Comparison of ENCODE assay signal across 8 cellular contexts in the genomic region with DNA sequence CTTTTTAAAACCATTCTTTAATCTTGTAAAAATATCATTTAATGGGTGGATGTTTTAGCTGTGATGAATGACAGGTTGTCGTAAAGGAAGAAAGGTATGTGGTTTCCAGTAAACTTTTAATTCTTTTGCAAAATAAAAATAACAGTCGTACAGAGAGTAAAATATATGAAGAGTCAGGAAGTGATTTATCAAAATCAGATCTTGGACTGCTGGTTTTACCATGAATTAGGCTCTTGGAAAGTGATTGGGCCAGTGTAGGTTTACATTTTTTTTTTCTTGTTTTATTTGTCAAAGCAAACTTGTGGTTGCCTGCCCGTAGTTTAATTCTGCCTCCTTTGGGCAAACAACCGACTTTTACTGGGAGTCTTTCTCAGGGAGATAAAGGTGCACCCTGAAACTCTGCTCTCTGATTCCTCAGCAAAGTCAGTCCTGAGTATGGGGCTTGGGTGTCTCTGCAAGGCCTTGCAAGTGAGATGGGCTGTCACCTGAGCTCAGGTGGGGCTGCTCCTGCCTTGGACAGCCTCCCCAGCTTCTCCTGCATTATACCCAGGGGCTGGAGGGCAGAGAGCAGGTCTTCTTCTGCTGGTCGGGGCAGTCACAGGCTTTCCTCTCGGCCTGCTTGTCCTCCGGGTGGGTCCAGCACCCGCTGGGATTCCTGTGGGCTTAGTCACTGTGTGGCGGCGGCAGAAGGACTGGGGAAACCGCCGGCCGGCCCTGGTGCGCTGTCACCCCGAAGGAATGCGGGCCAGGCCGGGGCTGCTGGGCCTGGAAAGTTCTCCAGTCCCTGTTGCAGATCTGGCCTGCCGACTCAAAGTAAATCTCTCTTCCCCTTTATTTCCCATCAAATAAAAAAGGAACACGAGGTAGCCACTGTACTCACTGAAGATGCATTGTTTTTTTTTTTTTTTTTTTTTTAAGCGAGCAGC.
A peak's percentile ranks its signal among the peaks of the same experiment; 100 is the strongest.
DNase-seq lines count a peak whose midpoint lies in the region; ATAC-seq, FAIRE-seq and TF ChIP-seq lines count a peak whose summit lies in the region.

No MANE protein-coding gene starts in this region.

- intact Hi-C loops in HepG2 (cut with micrococcal nuclease; ENCODE audit: unreplicated experiment), result loop anchor here (5.0 kb wide), 1 partner anchor 75 kb away; no protein-coding TSS in a partner anchor

- in situ Hi-C loops in HepG2 (cut with HindIII; ENCODE audit: extremely low pct_ligation_motif_present, low pct_unique_long_range_greater_than_20kb), result no loop called here

- peaks cover 55% of the 10 kb centered on the region for H4K20me1 ChIP-seq in HepG2 (ENCODE audit: insufficient read depth, low read length)

- TF ChIP-seq POLR2A in HepG2 (IDR thresholded peaks at IDR 0.05; ENCODE audit: insufficient read depth in 1 of 2, low read depth in 2 of 2, low read length in 2 of 2) (no peak), tibial nerve (IDR thresholded peaks at IDR 0.05) (no peak)

- H3K4me3 ChIP-seq in HUES6 (ENCODE audit: low read depth, low read length) (peak overlapping the region; percentile 36), HepG2 (replicated peaks in 1 of 3; ENCODE audit: insufficient read depth in 1 of 3, low read depth in 2 of 3, low read length in 3 of 3) (peak overlapping the region in 2 of 3 experiments; percentile 29 to 44; a peak in 3 of 6 replicates), tibial nerve (no peak overlapping the region)

- H3K36me3 ChIP-seq in HUES6 (ENCODE audit: control insufficient read depth, insufficient read depth, low read length) (no peaks in the 10 kb centered on the region), HepG2 (replicated peaks in 1 of 2; ENCODE audit: control insufficient read depth in 1 of 2, insufficient read depth in 2 of 2, low read length in 2 of 2) (no peaks in the 10 kb centered on the region; a peak in 3 of 5 replicates), tibial nerve (no peaks in the 10 kb centered on the region)

- TF ChIP-seq EP300 in HepG2 (IDR thresholded peaks at IDR 0.05; ENCODE audit: low read depth in 2 of 2, low read length in 2 of 2), result peak in 1 of 2 experiments; percentile 45; a peak in 1 of 4 replicates
- peak; percentile 41 for TF ChIP-seq EP300 in HepG2 (CRISPR knock-in tag; IDR thresholded peaks at IDR 0.05; ENCODE audit: borderline replicate concordance)
- TF ChIP-seq EP300 in tibial nerve (IDR thresholded peaks at IDR 0.05), result peak; percentile 38 to 74

- H3K4me1 ChIP-seq in HUES6 (ENCODE audit: control insufficient read depth, insufficient read depth, low read length) (peaks cover 62% of the 10 kb centered on the region), HepG2 (ENCODE audit: insufficient read depth, low read length) (peaks cover 98% of the 10 kb centered on the region), tibial nerve (peaks cover 5 to 87% (median 38%) of the 10 kb centered on the region in 4 donors)

- TSS peak; percentile 66 for BruUV-seq in HepG2 (replicated peaks; lab: Mats Ljungman, UMichigan)

- POLR2A ChIA-PET in HepG2 (lab: Yijun Ruan, JAX), result interaction anchor here (0.7 to 0.9 kb wide), 2 partner anchors 11 to 33 kb away, joined by 3 read pairs; no protein-coding TSS in a partner anchor

- H2AFZ ChIP-seq in HepG2 (ENCODE audit: low read length), result no peak overlapping the region

- H3K27me3 ChIP-seq in HUES6 (ENCODE audit: control insufficient read depth, insufficient read depth, low read length) (no peaks in the 10 kb centered on the region), HepG2 (ENCODE audit: control insufficient read depth in 1 of 2, insufficient read depth in 2 of 2, low read length in 2 of 2) (no peaks in the 10 kb centered on the region), tibial nerve (no peaks in the 10 kb centered on the region)

- H3K27ac ChIP-seq in HUES6 (ENCODE audit: low read depth, low read length), result peak overlapping the region; percentile 87; the same call in 1 of the 2 replicates
- peak overlapping the region; percentile 77 for H3K27ac ChIP-seq in HepG2 (ENCODE audit: extremely low read length, insufficient read depth, low read length)
- peak overlapping the region; percentile 54 to 91 (median 78) for H3K27ac ChIP-seq in tibial nerve

- peak overlapping the region; percentile 86 for H3K4me2 ChIP-seq in HepG2 (ENCODE audit: low read depth, low read length)

- peak; percentile 92 for DNase-seq in dedifferentiated amniotic fluid mesenchymal stem cell (ENCODE audit: extremely low spot score)
- DNase-seq in HepG2 (ENCODE audit: low spot score), result peak; percentile 89
- peak; percentile 56 to 66 for DNase-seq in tibial nerve (ENCODE audit: low spot score in 2 of 2)
- DNase-seq in activated CD4-positive, alpha-beta T cell treated with anti-CD3 and anti-CD28 coated beads, Interleukin-2, amount 50 U/mL, for 4 hours, result no peak
- no peak for DNase-seq in activated effector memory CD4-positive, alpha-beta T cell treated with Interleukin-2 at 50 U/mL for 16 hours
- no peak for DNase-seq in inferior parietal cortex (ENCODE audit: extremely low spot score)

- CTCF ChIA-PET in HepG2 (lab: Yijun Ruan, JAX; ENCODE audit: low intra/inter-chr PET ratio, low total read pairs), result no interaction called here

- FAIRE-seq in HepG2 (lab: Jason Lieb, UNC), result peak; percentile 47

- no peaks in the 10 kb centered on the region for H3K9me3 ChIP-seq in HUES6 (ENCODE audit: control insufficient read depth, insufficient read depth, low read depth, low read length)
- no peaks in the 10 kb centered on the region for H3K9me3 ChIP-seq in HepG2 (ENCODE audit: low read length)
- no peaks in the 10 kb centered on the region for H3K9me3 ChIP-seq in tibial nerve

- ATAC-seq in HepG2 (peak; percentile 98), GM18909 (IDR thresholded peaks at IDR 0.05; ENCODE audit: poor library complexity, unreplicated experiment) (no peak)

- TF ChIP-seq CTCF in HepG2 (CRISPR knock-in tag; IDR thresholded peaks at IDR 0.05), result no peak; the same call in 1 of the 2 replicates
- TF ChIP-seq CTCF in tibial nerve (IDR thresholded peaks at IDR 0.05), result no peak

- peaks cover 96% of the 10 kb centered on the region for H3K79me2 ChIP-seq in HepG2 (ENCODE audit: insufficient read depth, low read length)

- peak; percentile 32 for TF ChIP-seq RAD21 in HepG2 (CRISPR knock-in tag; IDR thresholded peaks at IDR 0.05)

- WGBS in HepG2 (ENCODE audit: low lambda C conversion rate), result 22% methylated on average over 10 of the region's 20 CpGs
- WGBS in tibial nerve, 2 donors, result 21 to 31% methylated on average over 20 of the region's 20 CpGs

- H3K9ac ChIP-seq in HUES6 (ENCODE audit: low read length) (peak overlapping the region; percentile 72), HepG2 (ENCODE audit: insufficient read depth, low read depth, low read length) (peak overlapping the region; percentile 65)

TF ChIP-seq in HepG2, 621 proteins besides CTCF, POLR2A, EP300 and RAD21 (continues in another document):
- TF ChIP-seq NR2F2 (IDR thresholded peaks at IDR 0.05; ENCODE audit: borderline replicate concordance, low read depth) (no peak), SIN3B (IDR thresholded peaks at IDR 0.05; ENCODE audit: low read length) (no peak), SMC3 (IDR thresholded peaks at IDR 0.05; ENCODE audit: low read length) (no peak), TERF1 (CRISPR knock-in tag; IDR thresholded peaks at IDR 0.05) (no peak), ZBTB14 (CRISPR knock-in tag; IDR thresholded peaks at IDR 0.05) (no peak), GABPB1 (CRISPR knock-in tag; IDR thresholded peaks at IDR 0.05) (peak; percentile 53; the same call in 1 of the 2 replicates), ETV5 (CRISPR knock-in tag; IDR thresholded peaks at IDR 0.05; ENCODE audit: borderline replicate concordance) (peak; percentile 51; the same call in 1 of the 2 replicates), POGZ (CRISPR knock-in tag; IDR thresholded peaks at IDR 0.05) (no peak), ZNF615 (CRISPR knock-in tag; IDR thresholded peaks at IDR 0.05; ENCODE audit: borderline replicate concordance) (no peak), ZNF160 (CRISPR knock-in tag; IDR thresholded peaks at IDR 0.05) (no peak), ONECUT2 (CRISPR knock-in tag; IDR thresholded peaks at IDR 0.05) (no peak), ZSCAN25 (CRISPR knock-in tag; IDR thresholded peaks at IDR 0.05) (peak; percentile 41; the same call in 1 of the 2 replicates), SALL1 (CRISPR knock-in tag; IDR thresholded peaks at IDR 0.05) (peak; percentile 79), CHCHD3 (CRISPR knock-in tag; IDR thresholded peaks at IDR 0.05) (no peak), ZNF234 (CRISPR knock-in tag; conservative IDR thresholded peaks at IDR 0.05) (no peak), SNAI1 (CRISPR knock-in tag; IDR thresholded peaks at IDR 0.05; ENCODE audit: borderline replicate concordance) (no peak), ZBTB2 (CRISPR knock-in tag; IDR thresholded peaks at IDR 0.05; ENCODE audit: low read depth) (no peak)

Comparison
In these comparisons a context has a peak if more than half of its experiments do, and no peak if none do; other contexts are left out.
1. H3K4me3 ChIP-seq: peak in HUES6 (single experiment) and HepG2 (2 of 3); none in tibial nerve (0 of 4).
2. DNase-seq: peak in dedifferentiated amniotic fluid mesenchymal stem cell (single experiment), HepG2 (single experiment) and tibial nerve (2 of 2); none in activated CD4-positive, alpha-beta T cell treated with anti-CD3 and anti-CD28 coated beads, Interleukin-2, amount 50 U/mL, for 4 hours (0 of 2), activated effector memory CD4-positive, alpha-beta T cell treated with Interleukin-2 at 50 U/mL for 16 hours (single experiment) and inferior parietal cortex (single experiment).
3. Peak in every context shown above with its lines, with median percentiles within 50 percentile points of each other: H3K27ac ChIP-seq.